ENCODE assay signal across 1 cellular context in the genomic region with DNA sequence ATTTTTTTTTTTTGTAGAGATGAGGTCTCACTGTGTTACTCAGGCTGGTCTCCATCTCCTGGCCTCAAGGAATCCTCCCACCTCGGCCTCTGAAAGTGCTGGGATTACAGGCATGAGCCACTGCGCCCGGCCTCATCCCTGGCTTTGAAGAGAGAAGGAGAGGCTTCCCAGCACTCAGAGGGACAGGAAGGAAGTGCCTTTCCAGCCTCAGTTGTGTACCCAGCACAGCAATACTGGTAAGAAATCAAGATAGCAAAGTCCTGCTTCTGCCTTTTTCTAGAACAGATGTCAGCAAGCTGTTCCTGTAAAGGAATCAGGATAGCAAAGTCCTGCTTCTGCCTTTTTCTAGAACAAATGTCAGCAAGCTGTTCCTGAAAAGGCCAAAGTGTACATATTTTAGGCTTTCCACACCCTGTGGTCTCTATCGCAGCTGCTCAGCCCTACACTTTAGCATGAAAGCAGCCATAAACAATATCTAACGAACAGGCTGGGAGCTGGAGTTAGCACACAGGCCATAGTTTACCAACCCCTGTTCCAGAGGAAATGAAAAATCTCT.
TF ChIP-seq lines count a peak whose summit lies in the region.

No MANE protein-coding gene starts in this region.

TF ChIP-seq in HepG2, 621 proteins besides CTCF, POLR2A, EP300 and RAD21 (continued from another document):
- no peak for TF ChIP-seq TIGD3 (CRISPR knock-in tag; IDR thresholded peaks at IDR 0.05; ENCODE audit: borderline replicate concordance)
- no peak for TF ChIP-seq ZNF225 (CRISPR knock-in tag; IDR thresholded peaks at IDR 0.05)
- no peak for TF ChIP-seq ZNF563 (CRISPR knock-in tag; IDR thresholded peaks at IDR 0.05)
- no peak for TF ChIP-seq SMARCC2 (IDR thresholded peaks at IDR 0.05)
- TF ChIP-seq FOXO1 (CRISPR knock-in tag; IDR thresholded peaks at IDR 0.05) = 0 out of 2 replicates have a peak, but pooled peaks have one; percentile 20
- TF ChIP-seq, protein P1, sequence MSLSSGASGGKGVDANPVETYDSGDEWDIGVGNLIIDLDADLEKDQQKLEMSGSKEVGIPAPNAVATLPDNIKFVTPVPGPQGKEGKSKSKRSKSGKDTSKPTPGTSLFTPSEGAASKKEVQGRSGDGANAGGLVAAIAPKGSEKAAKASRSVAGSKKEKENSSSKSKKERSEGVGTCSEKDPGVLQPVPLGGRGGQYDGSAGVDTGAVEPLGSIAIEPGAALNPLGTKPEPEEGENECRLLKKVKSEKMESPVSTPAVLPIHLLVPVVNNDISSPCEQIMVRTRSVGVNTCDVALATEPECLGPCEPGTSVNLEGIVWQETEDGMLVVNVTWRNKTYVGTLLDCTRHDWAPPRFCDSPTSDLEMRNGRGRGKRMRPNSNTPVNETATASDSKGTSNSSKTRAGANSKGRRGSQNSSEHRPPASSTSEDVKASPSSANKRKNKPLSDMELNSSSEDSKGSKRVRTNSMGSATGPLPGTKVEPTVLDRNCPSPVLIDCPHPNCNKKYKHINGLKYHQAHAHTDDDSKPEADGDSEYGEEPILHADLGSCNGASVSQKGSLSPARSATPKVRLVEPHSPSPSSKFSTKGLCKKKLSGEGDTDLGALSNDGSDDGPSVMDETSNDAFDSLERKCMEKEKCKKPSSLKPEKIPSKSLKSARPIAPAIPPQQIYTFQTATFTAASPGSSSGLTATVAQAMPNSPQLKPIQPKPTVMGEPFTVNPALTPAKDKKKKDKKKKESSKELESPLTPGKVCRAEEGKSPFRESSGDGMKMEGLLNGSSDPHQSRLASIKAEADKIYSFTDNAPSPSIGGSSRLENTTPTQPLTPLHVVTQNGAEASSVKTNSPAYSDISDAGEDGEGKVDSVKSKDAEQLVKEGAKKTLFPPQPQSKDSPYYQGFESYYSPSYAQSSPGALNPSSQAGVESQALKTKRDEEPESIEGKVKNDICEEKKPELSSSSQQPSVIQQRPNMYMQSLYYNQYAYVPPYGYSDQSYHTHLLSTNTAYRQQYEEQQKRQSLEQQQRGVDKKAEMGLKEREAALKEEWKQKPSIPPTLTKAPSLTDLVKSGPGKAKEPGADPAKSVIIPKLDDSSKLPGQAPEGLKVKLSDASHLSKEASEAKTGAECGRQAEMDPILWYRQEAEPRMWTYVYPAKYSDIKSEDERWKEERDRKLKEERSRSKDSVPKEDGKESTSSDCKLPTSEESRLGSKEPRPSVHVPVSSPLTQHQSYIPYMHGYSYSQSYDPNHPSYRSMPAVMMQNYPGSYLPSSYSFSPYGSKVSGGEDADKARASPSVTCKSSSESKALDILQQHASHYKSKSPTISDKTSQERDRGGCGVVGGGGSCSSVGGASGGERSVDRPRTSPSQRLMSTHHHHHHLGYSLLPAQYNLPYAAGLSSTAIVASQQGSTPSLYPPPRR (CRISPR knock-in tag; IDR thresholded peaks at IDR 0.05; ENCODE audit: borderline replicate concordance) = no peak
- no peak for TF ChIP-seq NCOA5 (CRISPR knock-in tag; IDR thresholded peaks at IDR 0.05)
- TF ChIP-seq, protein P2, sequence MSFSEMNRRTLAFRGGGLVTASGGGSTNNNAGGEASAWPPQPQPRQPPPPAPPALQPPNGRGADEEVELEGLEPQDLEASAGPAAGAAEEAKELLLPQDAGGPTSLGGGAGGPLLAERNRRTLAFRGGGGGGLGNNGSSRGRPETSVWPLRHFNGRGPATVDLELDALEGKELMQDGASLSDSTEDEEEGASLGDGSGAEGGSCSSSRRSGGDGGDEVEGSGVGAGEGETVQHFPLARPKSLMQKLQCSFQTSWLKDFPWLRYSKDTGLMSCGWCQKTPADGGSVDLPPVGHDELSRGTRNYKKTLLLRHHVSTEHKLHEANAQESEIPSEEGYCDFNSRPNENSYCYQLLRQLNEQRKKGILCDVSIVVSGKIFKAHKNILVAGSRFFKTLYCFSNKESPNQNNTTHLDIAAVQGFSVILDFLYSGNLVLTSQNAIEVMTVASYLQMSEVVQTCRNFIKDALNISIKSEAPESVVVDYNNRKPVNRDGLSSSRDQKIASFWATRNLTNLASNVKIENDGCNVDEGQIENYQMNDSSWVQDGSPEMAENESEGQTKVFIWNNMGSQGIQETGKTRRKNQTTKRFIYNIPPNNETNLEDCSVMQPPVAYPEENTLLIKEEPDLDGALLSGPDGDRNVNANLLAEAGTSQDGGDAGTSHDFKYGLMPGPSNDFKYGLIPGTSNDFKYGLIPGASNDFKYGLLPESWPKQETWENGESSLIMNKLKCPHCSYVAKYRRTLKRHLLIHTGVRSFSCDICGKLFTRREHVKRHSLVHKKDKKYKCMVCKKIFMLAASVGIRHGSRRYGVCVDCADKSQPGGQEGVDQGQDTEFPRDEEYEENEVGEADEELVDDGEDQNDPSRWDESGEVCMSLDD (CRISPR knock-in tag; IDR thresholded peaks at IDR 0.05; ENCODE audit: borderline replicate concordance) = 0 out of 2 replicates have a peak, but pooled peaks have one; percentile 26
- no peak for TF ChIP-seq ZNF3 (CRISPR knock-in tag; IDR thresholded peaks at IDR 0.05)
- 0 out of 2 replicates have a peak, but pooled peaks have one; percentile 47 for TF ChIP-seq ZNF788 (CRISPR knock-in tag; IDR thresholded peaks at IDR 0.05; ENCODE audit: borderline replicate concordance)
- no peak for TF ChIP-seq SALL1 (CRISPR knock-in tag; IDR thresholded peaks at IDR 0.05)
- TF ChIP-seq MEIS2 (CRISPR knock-in tag; IDR thresholded peaks at IDR 0.05) = 0 out of 2 replicates have a peak, but pooled peaks have one; percentile 40
- TF ChIP-seq ZFAT (CRISPR knock-in tag; conservative IDR thresholded peaks at IDR 0.05) = no peak
- TF ChIP-seq, protein P3, sequence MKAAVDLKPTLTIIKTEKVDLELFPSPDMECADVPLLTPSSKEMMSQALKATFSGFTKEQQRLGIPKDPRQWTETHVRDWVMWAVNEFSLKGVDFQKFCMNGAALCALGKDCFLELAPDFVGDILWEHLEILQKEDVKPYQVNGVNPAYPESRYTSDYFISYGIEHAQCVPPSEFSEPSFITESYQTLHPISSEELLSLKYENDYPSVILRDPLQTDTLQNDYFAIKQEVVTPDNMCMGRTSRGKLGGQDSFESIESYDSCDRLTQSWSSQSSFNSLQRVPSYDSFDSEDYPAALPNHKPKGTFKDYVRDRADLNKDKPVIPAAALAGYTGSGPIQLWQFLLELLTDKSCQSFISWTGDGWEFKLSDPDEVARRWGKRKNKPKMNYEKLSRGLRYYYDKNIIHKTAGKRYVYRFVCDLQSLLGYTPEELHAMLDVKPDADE (CRISPR knock-in tag; IDR thresholded peaks at IDR 0.05) = peak; percentile 68; the same call in 1 of the 2 replicates
- no peak; the same call in 1 of the 2 replicates for TF ChIP-seq FOXM1 (CRISPR knock-in tag; IDR thresholded peaks at IDR 0.05)
- TF ChIP-seq ZMAT5 (CRISPR knock-in tag; IDR thresholded peaks at IDR 0.05; ENCODE audit: borderline replicate concordance, low read depth) = no peak
- TF ChIP-seq POLR2G (IDR thresholded peaks at IDR 0.05; ENCODE audit: low read depth, low read length) = no peak
- TF ChIP-seq MAFF (IDR thresholded peaks at IDR 0.05; ENCODE audit: low read depth, low read length) = no peak
- TF ChIP-seq PLSCR1 (CRISPR knock-in tag; IDR thresholded peaks at IDR 0.05; ENCODE audit: borderline replicate concordance) = no peak
- TF ChIP-seq ZFP82 (CRISPR knock-in tag; IDR thresholded peaks at IDR 0.05; ENCODE audit: borderline replicate concordance) = no peak
- TF ChIP-seq ELF1 (CRISPR knock-in tag; IDR thresholded peaks at IDR 0.05) = peak; percentile 44; the same call in 1 of the 2 replicates
- 0 out of 2 replicates have a peak, but pooled peaks have one; percentile 40 for TF ChIP-seq KAT8 (CRISPR knock-in tag; IDR thresholded peaks at IDR 0.05)
- no peak for TF ChIP-seq ZNF773 (CRISPR knock-in tag; IDR thresholded peaks at IDR 0.05; ENCODE audit: borderline replicate concordance)
